Comparison of ENCODE assay signal across 1 cellular context in genomic region chr1:41864471-41865040, GRCh38.
TF ChIP-seq lines count a peak whose summit lies in the region.

No MANE protein-coding gene starts in this region.

TF ChIP-seq in liver, 16 proteins besides CTCF, POLR2A, EP300 and RAD21 (continued from another document):
- TF ChIP-seq REST (IDR thresholded peaks at IDR 0.05), result no peak
TF ChIP-seq in liver: peak in this region for 1.
